In the genomic region with DNA sequence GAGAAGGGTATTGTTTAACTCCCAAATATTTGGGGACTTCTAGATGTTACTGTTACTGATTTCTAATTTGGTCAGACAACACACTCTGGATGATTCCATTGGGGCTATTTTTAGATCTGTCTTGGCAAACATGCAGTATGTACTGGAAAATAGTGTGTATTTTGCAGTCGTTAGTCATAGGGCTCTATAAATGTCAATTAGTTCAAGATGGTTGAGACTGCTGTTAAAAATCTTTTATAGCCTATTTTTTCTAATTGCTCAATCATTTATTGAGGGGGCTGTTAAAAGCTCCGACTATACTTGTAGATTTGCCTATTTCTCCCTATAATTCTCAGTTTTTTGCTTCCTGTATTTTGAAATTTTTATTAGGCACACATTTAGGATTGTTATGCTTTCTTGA, we compare ENCODE assay signal across 11 cellular contexts. TPM values are rescaled to one million over a fixed set of nuclear protein-coding genes. Genes with fewer than 3 reads are reported as not detected.
DNase-seq lines count a peak whose midpoint lies in the region; FAIRE-seq and TF ChIP-seq lines count a peak whose summit lies in the region.
"Had no signal": no experiment of that assay in that cellular context is flagged by ENCODE, and none has a peak within 500 bp of the region (broad histone marks: within the 10 kb centered on the region; RNA-seq: fewer than 3 reads in every experiment).

No MANE protein-coding gene starts in this region.

- peak; percentile 99 for FAIRE-seq in islet of Langerhans (lab: Jason Lieb, UNC)

- H3K9me3 ChIP-seq in testis (no peaks in the 10 kb centered on the region), endodermal cell (ENCODE audit: control insufficient read depth, low read length) (no peaks in the 10 kb centered on the region)

- peak overlapping the region; percentile 36 to 65 for H3K27ac ChIP-seq in testis
- no peak overlapping the region for H3K27ac ChIP-seq in endodermal cell (ENCODE audit: low read depth, low read length)

- peaks cover 66% of the 10 kb centered on the region for H3K36me3 Mint-ChIP-seq in endodermal cell (ENCODE audit: low read depth)
- H3K36me3 Mint-ChIP-seq in activated naive CD4-positive, alpha-beta T cell treated with anti-CD3 and anti-CD28 coated beads for 36 hours (ENCODE audit: low read depth), result peaks cover 40% of the 10 kb centered on the region

- no peaks in the 10 kb centered on the region for H3K36me3 ChIP-seq in testis (ENCODE audit: low read depth, missing control alignments)
- peaks cover 79% of the 10 kb centered on the region for H3K36me3 ChIP-seq in endodermal cell (ENCODE audit: control insufficient read depth, insufficient read depth, low read length)

- H3K4me3 ChIP-seq in testis (no peak overlapping the region), endodermal cell (ENCODE audit: low read length) (no peak overlapping the region)

- H3K4me1 Mint-ChIP-seq in endodermal cell, result peaks cover 6% of the 10 kb centered on the region
- no peaks in the 10 kb centered on the region for H3K4me1 Mint-ChIP-seq in activated naive CD4-positive, alpha-beta T cell treated with anti-CD3 and anti-CD28 coated beads for 36 hours (ENCODE audit: low read depth)
- H3K4me1 Mint-ChIP-seq: memory B cell had no signal

- 37 to 46% methylated on average over 2 of the region's 2 CpGs for WGBS in testis, 2 donors
- whole genome bisulfite sequencing in endodermal cell (ENCODE audit: insufficient coverage in 1 of 2, insufficient read length in 1 of 2), 2 experiments, result 94 to 100% methylated on average over 1 to 2 of the region's 2 CpGs

- no peak overlapping the region for H3K27ac Mint-ChIP-seq in endodermal cell
- H3K27ac Mint-ChIP-seq in activated naive CD4-positive, alpha-beta T cell treated with anti-CD3 and anti-CD28 coated beads for 36 hours, result no peak overlapping the region
- H3K27ac Mint-ChIP-seq: activated B cell treated with CpG ODN at 0.5 μM for 24 hours; memory B cell; stimulated activated naive B cell treated with anti-CD40 and anti-IgM and Interleukin-4, amounts not matched to agents 10 μg/mL and 1 μg/mL and 100 μg/mL, for 72 hours had no signal

- peaks cover 8% of the 10 kb centered on the region for H3K4me1 ChIP-seq in testis
- peaks cover under 1% of the 10 kb centered on the region for H3K4me1 ChIP-seq in endodermal cell (ENCODE audit: control insufficient read depth, insufficient read depth, low read length)

- no peak for TF ChIP-seq CTCF in testis (IDR thresholded peaks at IDR 0.05)
- no peak for TF ChIP-seq CTCF in endodermal cell (conservative IDR thresholded peaks at IDR 0.05)

- no peak overlapping the region for H3K4me3 Mint-ChIP-seq in endodermal cell
- H3K4me3 Mint-ChIP-seq in activated naive CD4-positive, alpha-beta T cell treated with anti-CD3 and anti-CD28 coated beads for 36 hours, result no peak overlapping the region
- H3K4me3 Mint-ChIP-seq: activated B cell treated with CpG ODN at 0.5 μM for 24 hours; memory B cell; stimulated activated naive B cell treated with anti-CD40 and anti-IgM and Interleukin-4, amounts not matched to agents 10 μg/mL and 1 μg/mL and 100 μg/mL, for 72 hours had no signal

- TF ChIP-seq POLR2A in testis (IDR thresholded peaks at IDR 0.05), result no peak

- intact Hi-C loops in testis (cut with DNase I; ENCODE audit: low total_unique reads), result no loop called here
- intact Hi-C loops in activated naive CD4-positive, alpha-beta T cell treated with anti-CD3 and anti-CD28 coated beads for 36 hours (cut with micrococcal nuclease), result no loop called here

- no peaks in the 10 kb centered on the region for H3K9me3 Mint-ChIP-seq in endodermal cell
- no peaks in the 10 kb centered on the region for H3K9me3 Mint-ChIP-seq in activated naive CD4-positive, alpha-beta T cell treated with anti-CD3 and anti-CD28 coated beads for 36 hours
- H3K9me3 Mint-ChIP-seq: activated B cell treated with CpG ODN at 0.5 μM for 24 hours; memory B cell; stimulated activated naive B cell treated with anti-CD40 and anti-IgM and Interleukin-4, amounts not matched to agents 10 μg/mL and 1 μg/mL and 100 μg/mL, for 72 hours had no signal

- CTCF ChIA-PET in activated naive CD4-positive, alpha-beta T cell treated with anti-CD3 and anti-CD28 coated beads for 36 hours (lab: Charles Lee), result interaction anchor here (0.7 kb wide), 2 partner anchors 113 to 254 kb away, joined by 3 read pairs; no protein-coding TSS in a partner anchor

- H3K27me3 ChIP-seq in testis (no peaks in the 10 kb centered on the region), endodermal cell (ENCODE audit: control insufficient read depth, insufficient read depth, low read length, poor library complexity, severe bottlenecking) (no peaks in the 10 kb centered on the region)

- no peak overlapping the region for H3K9ac ChIP-seq in endodermal cell (ENCODE audit: extremely low read depth, low read length, poor library complexity, severe bottlenecking)

- H3K27me3 Mint-ChIP-seq in endodermal cell (ENCODE audit: insufficient read depth), result no peaks in the 10 kb centered on the region
- no peaks in the 10 kb centered on the region for H3K27me3 Mint-ChIP-seq in activated naive CD4-positive, alpha-beta T cell treated with anti-CD3 and anti-CD28 coated beads for 36 hours (ENCODE audit: low read depth)
- H3K27me3 Mint-ChIP-seq: activated B cell treated with CpG ODN at 0.5 μM for 24 hours; memory B cell; stimulated activated naive B cell treated with anti-CD40 and anti-IgM and Interleukin-4, amounts not matched to agents 10 μg/mL and 1 μg/mL and 100 μg/mL, for 72 hours had no signal

- peak; percentile 58 for DNase-seq in M059J (ENCODE audit: low read depth)
- DNase-seq in cerebellum (ENCODE audit: low spot score), result peak; percentile 38
- no peak for DNase-seq in testis
- DNase-seq in effector CD4-positive, alpha-beta T cell, result no peak
- no peak for DNase-seq in endodermal cell
- DNase-seq in activated naive CD4-positive, alpha-beta T cell treated with anti-CD3 and anti-CD28 coated beads for 36 hours, result no peak
- no peak for DNase-seq in activated T-cell treated with anti-CD3 and anti-CD28 coated beads, Interleukin-2, amount 50 U/mL, for 48 hours
- DNase-seq: activated B cell treated with CpG ODN at 0.5 μM for 24 hours; stimulated activated naive B cell treated with anti-CD40 and anti-IgM and Interleukin-4, amounts not matched to agents 10 μg/mL and 1 μg/mL and 100 μg/mL, for 72 hours had no signal

RNA-seq across cellular contexts. Expression of a gene that starts 31.4 kb away (rescaled TPM):
- total RNA-seq in M059J (2014; rRNA removed; shearing (Covaris generic)), result 33.6 and 58.5 TPM in 2 replicates
- total RNA-seq in cerebellum, result 49.1 TPM
- total RNA-seq in testis, result 10 to 100 TPM; 71.7 to 72.8 TPM
- 49.1 TPM for polyA plus RNA-seq in testis (ENCODE audit: insufficient read depth, low read depth, low replicate concordance)
- total RNA-seq in endodermal cell, result 100 to 1,000 TPM; 101 to 112 TPM
- polyA plus RNA-seq in endodermal cell (2013, experiment 1 of 2), result 81.4 TPM
- 84.3 TPM for polyA plus RNA-seq in endodermal cell (2013, experiment 2 of 2)
- total RNA-seq in activated naive CD4-positive, alpha-beta T cell treated with anti-CD3 and anti-CD28 coated beads for 36 hours, result 10 to 100 TPM; 87.4 to 89.2 TPM

RNA-seq across cellular contexts. Expression of a gene that starts 35.1 kb away (rescaled TPM):
- total RNA-seq in M059J (2014; rRNA removed; shearing (Covaris generic)), result not detected in 2 replicates
- total RNA-seq in cerebellum (7.7 TPM), testis (10 to 100 TPM; 23.3 to 33.8 TPM), endodermal cell (10 to 100 TPM; 27.5 to 30.5 TPM)
- 20.1 TPM for polyA plus RNA-seq in testis (ENCODE audit: insufficient read depth, low read depth, low replicate concordance)
- 22.6 TPM for polyA plus RNA-seq in endodermal cell (2013, experiment 1 of 2)
- 19.1 TPM for polyA plus RNA-seq in endodermal cell (2013, experiment 2 of 2)
- total RNA-seq in activated naive CD4-positive, alpha-beta T cell treated with anti-CD3 and anti-CD28 coated beads for 36 hours, result not detected
- total RNA-seq: activated B cell treated with CpG ODN at 0.5 μM for 24 hours had no signal

RNA-seq across cellular contexts. Expression of a gene that starts 50.5 kb away (rescaled TPM):
- not detected in 2 replicates for total RNA-seq in M059J (2014; rRNA removed; shearing (Covaris generic))
- 8.9 TPM for total RNA-seq in cerebellum
- 1 to 10 TPM; 1.4 to 1.9 TPM for total RNA-seq in testis
- polyA plus RNA-seq in testis (ENCODE audit: insufficient read depth, low read depth, low replicate concordance), result 1.2 TPM
- under 1 TPM; 0.20 to 0.33 TPM for total RNA-seq in endodermal cell
- 3.0 TPM for polyA plus RNA-seq in endodermal cell (2013, experiment 1 of 2)
- 3.1 TPM for polyA plus RNA-seq in endodermal cell (2013, experiment 2 of 2)
- total RNA-seq in activated naive CD4-positive, alpha-beta T cell treated with anti-CD3 and anti-CD28 coated beads for 36 hours, result not detected
- total RNA-seq: activated B cell treated with CpG ODN at 0.5 μM for 24 hours had no signal

Comparison
In these comparisons a context has a peak if more than half of its experiments do, and no peak if none do; other contexts are left out.
1. DNase-seq: peak in M059J (single experiment) and cerebellum (single experiment); none in testis (single experiment), effector CD4-positive, alpha-beta T cell (single experiment), endodermal cell (single experiment), activated naive CD4-positive, alpha-beta T cell treated with anti-CD3 and anti-CD28 coated beads for 36 hours (single experiment) and activated T-cell treated with anti-CD3 and anti-CD28 coated beads, Interleukin-2, amount 50 U/mL, for 48 hours (0 of 2).